11 cellular contexts compared by ENCODE assay signal in the genomic region with DNA sequence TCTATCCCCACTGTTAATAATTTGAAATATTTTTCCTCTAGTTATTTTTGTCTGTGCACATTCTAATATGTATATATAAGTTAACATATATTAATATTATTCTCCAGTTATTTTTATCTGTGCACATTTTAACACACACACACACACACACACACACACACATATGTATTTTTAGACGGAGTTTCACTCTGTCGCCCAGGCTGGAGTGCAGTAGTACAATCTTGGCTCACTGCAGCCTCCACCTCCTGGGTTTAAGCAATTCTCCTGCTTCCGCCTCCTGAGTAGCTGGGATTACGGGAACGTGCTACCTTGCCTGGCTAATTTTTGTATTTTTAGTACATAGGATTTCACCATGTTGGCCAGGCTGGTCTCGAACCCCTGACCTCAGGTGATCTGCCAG. TPM values are rescaled to one million over a fixed set of nuclear protein-coding genes. Genes with fewer than 3 reads are reported as not detected.
"Had no signal": no experiment of that assay in that cellular context is flagged by ENCODE, and none has a peak within 500 bp of the region (broad histone marks: within the 10 kb centered on the region; RNA-seq: fewer than 3 reads in every experiment).

No MANE protein-coding gene starts in this region.

- H3K9me3 ChIP-seq: HAP-1 had no signal

- H3K27ac ChIP-seq: GM23248, HL-60 had no signal

- H3K27me3 Mint-ChIP-seq: IgD-negative memory B cell had no signal

- ATAC-seq: HCT116, HepG2 had no signal

- DNase-seq: GM23248, GOT3, H7, HFFc6 had no signal

- H3K4me3 Mint-ChIP-seq: HFFc6, IgD-negative memory B cell had no signal

- H3K4me3 ChIP-seq: GM23248, HAP-1 had no signal

- H3K9ac ChIP-seq: GM23248 had no signal

- H3K9me3 Mint-ChIP-seq: HFFc6, IgD-negative memory B cell had no signal

- H3K4me1 ChIP-seq: HAP-1 had no signal

- FAIRE-seq: HepG2 had no signal

- H3K4me1 Mint-ChIP-seq: IgD-negative memory B cell had no signal

- H3K36me3 ChIP-seq: HAP-1 had no signal

- H3K27ac Mint-ChIP-seq: HFFc6 had no signal

RNA-seq across cellular contexts. Expression of gene GRB7, which starts 20.1 kb away (rescaled TPM):
- total RNA-seq: GM23248, H4, HFFc6, HT1080 had no signal
- polyA plus RNA-seq: GM23248, IgD-negative memory B cell had no signal

RNA-seq across cellular contexts. Expression of gene PNMT, which starts 49.4 kb away (rescaled TPM):
- total RNA-seq: GM23248, H4, HepG2, HT1080 had no signal
- polyA plus RNA-seq: GM23248, IgD-negative memory B cell had no signal
